ENCODE assay signal across 12 cellular contexts in genomic region chr5:39422036-39422606, GRCh38. TPM values are rescaled to one million over a fixed set of nuclear protein-coding genes. Genes with fewer than 3 reads are reported as not detected.
A peak's percentile ranks its signal among the peaks of the same experiment; 100 is the strongest.
DNase-seq lines count a peak whose midpoint lies in the region; ATAC-seq and TF ChIP-seq lines count a peak whose summit lies in the region.
"Had no signal": no experiment of that assay in that cellular context is flagged by ENCODE, and none has a peak within 500 bp of the region (broad histone marks: within the 10 kb centered on the region; RNA-seq: fewer than 3 reads in every experiment).

No MANE protein-coding gene starts in this region.

- peaks cover 0 to 61% (median 0%) of the 10 kb centered on the region in 11 experiments; a peak in 4 of 22 replicates for H4K20me1 ChIP-seq in BLaER1 treated with 17β-estradiol and CSF1 and Interleukin-3, amounts not matched to agents 10 nM and 100 nM

- peaks cover 0 to 69% (median 0%) of the 10 kb centered on the region in 11 experiments; a peak in 8 of 22 replicates for H3K36me3 ChIP-seq in BLaER1 treated with 17β-estradiol and CSF1 and Interleukin-3, amounts not matched to agents 10 nM and 100 nM
- H3K36me3 ChIP-seq in adrenal gland (replicated peaks in 1 of 2) = peaks cover 0 to 4% of the 10 kb centered on the region in 2 donors
- peaks cover 0 to 7% of the 10 kb centered on the region in 2 donors for H3K36me3 ChIP-seq in gastroesophageal sphincter
- H3K36me3 ChIP-seq in sigmoid colon = no peaks in the 10 kb centered on the region

- H3K4me2 ChIP-seq in BLaER1 treated with 17β-estradiol and CSF1 and Interleukin-3, amounts not matched to agents 10 nM and 100 nM = peak overlapping the region in 9 of 11 experiments; percentile 6 to 98 (median 84); a peak in 15 of 22 replicates

- peak overlapping the region in 5 of 10 experiments; percentile 12 to 82 (median 81); a peak in 8 of 20 replicates for H3K4me3 ChIP-seq in BLaER1 treated with 17β-estradiol and CSF1 and Interleukin-3, amounts not matched to agents 10 nM and 100 nM
- H3K4me3 ChIP-seq in adrenal gland (peak overlapping the region in 2 of 4 donors; percentile 44 to 76), gastroesophageal sphincter (peak overlapping the region; percentile 11 to 74), sigmoid colon (peak overlapping the region; percentile 15 to 69 (median 60))

- ATAC-seq in gastroesophageal sphincter (no peak), GM18873 (IDR thresholded peaks at IDR 0.05; ENCODE audit: low FRiP score, unreplicated experiment) (no peak), GM18868 (IDR thresholded peaks at IDR 0.05; ENCODE audit: unreplicated experiment) (no peak)

- TF ChIP-seq POLR2A in adrenal gland (IDR thresholded peaks at IDR 0.05) (no peak), gastroesophageal sphincter (IDR thresholded peaks at IDR 0.05) (no peak), sigmoid colon (IDR thresholded peaks at IDR 0.05) (no peak)

- CTCF ChIA-PET in GM10248 (lab: Yijun Ruan, JAX) = no interaction called here

- 23 to 34% (median 33%) methylated on average over 3 of the region's 3 CpGs for WGBS in adrenal gland, 4 donors
- 72 to 80% methylated on average over 3 of the region's 3 CpGs for WGBS in gastroesophageal sphincter (ENCODE audit: low coverage in 1 of 2), 2 donors
- WGBS in sigmoid colon, 2 donors = 63 to 73% methylated on average over 3 of the region's 3 CpGs

- H3K27me3 ChIP-seq in BLaER1 treated with 17β-estradiol and CSF1 and Interleukin-3, amounts not matched to agents 10 nM and 100 nM = peaks cover 0 to 11% (median 0%) of the 10 kb centered on the region in 11 experiments; a peak in 5 of 22 replicates
- H3K27me3 ChIP-seq in adrenal gland (no peaks in the 10 kb centered on the region), gastroesophageal sphincter (no peaks in the 10 kb centered on the region), sigmoid colon (no peaks in the 10 kb centered on the region)

- H3K4me1 ChIP-seq in BLaER1 treated with 17β-estradiol and CSF1 and Interleukin-3, amounts not matched to agents 10 nM and 100 nM = peaks cover 33 to 83% (median 55%) of the 10 kb centered on the region in 10 experiments
- H3K4me1 ChIP-seq in adrenal gland (replicated peaks in 1 of 2) (peaks cover 58 to 73% of the 10 kb centered on the region in 2 donors), gastroesophageal sphincter (peaks cover 27 to 87% (median 31%) of the 10 kb centered on the region in 3 donors), sigmoid colon (peaks cover 0 to 67% (median 44%) of the 10 kb centered on the region in 4 donors)

- POLR2A ChIA-PET in GM10248 (lab: Yijun Ruan, JAX) = no interaction called here

- H3K9ac ChIP-seq in BLaER1 treated with 17β-estradiol and CSF1 and Interleukin-3, amounts not matched to agents 10 nM and 100 nM = peak overlapping the region in 4 of 11 experiments; percentile 34 to 98 (median 93); a peak in 7 of 22 replicates

- H3K9me3 ChIP-seq in BLaER1 treated with 17β-estradiol and CSF1 and Interleukin-3, amounts not matched to agents 10 nM and 100 nM (replicated peaks in 1 of 11) = no peaks in the 10 kb centered on the region
- H3K9me3 ChIP-seq in adrenal gland (replicated peaks in 1 of 3) (no peaks in the 10 kb centered on the region), gastroesophageal sphincter (no peaks in the 10 kb centered on the region), sigmoid colon (no peaks in the 10 kb centered on the region)

- TF ChIP-seq CTCF in adrenal gland (IDR thresholded peaks at IDR 0.05) = no peak
- no peak for TF ChIP-seq CTCF in gastroesophageal sphincter (IDR thresholded peaks at IDR 0.05)
- TF ChIP-seq CTCF in sigmoid colon (IDR thresholded peaks at IDR 0.05) = no peak
- no peak for TF ChIP-seq CTCF in GM10248 (IDR thresholded peaks at IDR 0.05; ENCODE audit: control extremely low read depth, extremely low read depth, low read depth, missing control alignments)

- DNase-seq in adrenal gland (no peak), sigmoid colon (no peak), GM10248 (ENCODE audit: extremely low spot score) (no peak), globus pallidus (ENCODE audit: low spot score) (no peak)
- DNase-seq: activated T-cell treated with anti-CD3 and anti-CD28 coated beads for 4 hours, NCI-H2029 had no signal

- TF ChIP-seq EP300 in gastroesophageal sphincter (IDR thresholded peaks at IDR 0.05) = no peak
- TF ChIP-seq EP300 in sigmoid colon (IDR thresholded peaks at IDR 0.05) = no peak

- intact Hi-C loops in adrenal gland (cut with DNase I) = loop anchor here in 1 of 2 donors (5.0 kb wide), 1 partner anchor 125 kb away; no protein-coding TSS in a partner anchor
- intact Hi-C loops in sigmoid colon (cut with DNase I) = no loop called here

- peak overlapping the region in 5 of 11 experiments; percentile 64 to 93 (median 90); a peak in 9 of 22 replicates for H3K27ac ChIP-seq in BLaER1 treated with 17β-estradiol and CSF1 and Interleukin-3, amounts not matched to agents 10 nM and 100 nM
- peak overlapping the region; percentile 40 to 91 (median 81) for H3K27ac ChIP-seq in adrenal gland
- peak overlapping the region; percentile 82 to 89 (median 88) for H3K27ac ChIP-seq in gastroesophageal sphincter
- peak overlapping the region; percentile 84 to 91 (median 87) for H3K27ac ChIP-seq in sigmoid colon

RNA-seq across cellular contexts. Expression of gene DAB2, which starts 2.7 kb away (rescaled TPM):
- 100 to 1,000 TPM in 7 of 8 donors, 10 to 100 TPM in 1; 96.1 to 418 (median 224) TPM for total RNA-seq in adrenal gland
- 100 to 1,000 TPM; 111 to 200 (median 119) TPM for polyA plus RNA-seq in adrenal gland
- 100 to 1,000 TPM in 1 of 4 donors, 10 to 100 TPM in 3; 30.8 to 121 (median 47.4) TPM for total RNA-seq in gastroesophageal sphincter
- 10 to 100 TPM; 55.0 to 74.1 (median 59.9) TPM for total RNA-seq in sigmoid colon
- 10 to 100 TPM; 17.9 to 30.6 (median 20.8) TPM for polyA plus RNA-seq in sigmoid colon

RNA-seq across cellular contexts. Expression of gene C9, which starts 57.8 kb away (rescaled TPM):
- under 1 TPM in 4 of 8 donors, not detected in 4; 0.16 to 0.54 (median 0.34) TPM for total RNA-seq in adrenal gland
- under 1 TPM; 0.07 to 0.53 (median 0.40) TPM for polyA plus RNA-seq in adrenal gland
- total RNA-seq in gastroesophageal sphincter = not detected
- total RNA-seq in sigmoid colon = not detected
- polyA plus RNA-seq in sigmoid colon = under 1 TPM in 1 of 3 donors, not detected in 2; 0.06 TPM
- total RNA-seq: HT-29, OCI-LY7 had no signal
